20 cellular contexts compared by ENCODE assay signal in the genomic region with DNA sequence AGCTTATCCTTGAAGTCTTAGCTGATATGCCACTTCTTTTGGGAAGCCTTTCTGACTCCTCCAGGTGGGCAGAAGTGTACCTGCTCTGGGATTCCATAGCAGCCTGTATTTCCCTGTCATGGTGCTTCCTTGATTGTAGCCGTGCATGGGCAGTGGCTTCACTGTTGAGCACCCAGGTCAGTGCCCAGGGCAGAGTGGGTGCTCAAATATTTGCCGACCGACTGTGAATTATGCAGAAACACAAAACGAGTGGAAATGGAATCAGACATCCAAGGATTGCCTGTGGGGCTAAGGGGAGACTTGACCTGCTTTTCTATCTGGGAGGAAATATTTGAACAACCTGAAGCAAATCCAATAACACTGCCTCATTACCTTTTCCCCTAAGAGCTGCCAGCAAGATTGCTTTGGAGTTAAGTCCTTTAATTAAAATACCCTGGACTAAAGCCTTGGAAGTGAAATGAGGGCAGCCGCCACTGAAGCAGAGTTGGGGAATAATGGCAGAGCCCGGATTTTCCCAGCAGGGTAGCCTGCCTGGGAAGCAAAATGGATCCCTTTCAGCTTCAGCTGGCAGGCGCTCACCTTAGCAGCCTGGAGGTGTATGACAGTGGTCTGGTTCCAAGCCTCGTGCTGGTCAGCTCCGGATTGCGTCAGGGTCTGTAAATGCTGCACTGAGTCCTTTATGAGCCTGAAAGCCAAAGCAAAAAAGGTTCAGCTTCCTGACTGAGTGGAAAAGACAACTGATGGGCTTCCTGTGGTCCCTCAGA. TPM values are rescaled to one million over a fixed set of nuclear protein-coding genes. Genes with fewer than 3 reads are reported as not detected.
DNase-seq lines count a peak whose midpoint lies in the region; ATAC-seq and TF ChIP-seq lines count a peak whose summit lies in the region.
"Had no signal": no experiment of that assay in that cellular context is flagged by ENCODE, and none has a peak within 500 bp of the region (broad histone marks: within the 10 kb centered on the region; RNA-seq: fewer than 3 reads in every experiment).

No MANE protein-coding gene starts in this region.

- H3K4me1 Mint-ChIP-seq in nephron, result peaks cover 17% of the 10 kb centered on the region
- H3K4me1 Mint-ChIP-seq: activated naive CD4-positive, alpha-beta T cell treated with anti-CD3 and anti-CD28 coated beads, Interleukin-2, amount 10 ng/mL, durations not matched to agents 7 days and 5 days; CD8-positive, alpha-beta memory T cell; T-cell had no signal

- H3K9me3 ChIP-seq in hepatocyte (ENCODE audit: low read depth), result no peaks in the 10 kb centered on the region
- H3K9me3 ChIP-seq: heart left ventricle had no signal

- peaks cover 55% of the 10 kb centered on the region for H3K4me1 ChIP-seq in hepatocyte (ENCODE audit: insufficient read depth)

- no peak overlapping the region for H3K4me2 ChIP-seq in hepatocyte
- H3K4me2 ChIP-seq: smooth muscle cell had no signal

- H3K27me3 ChIP-seq in hepatocyte, result no peaks in the 10 kb centered on the region
- H3K27me3 ChIP-seq: heart left ventricle had no signal

- H3K4me3 ChIP-seq in hepatocyte, result no peak overlapping the region
- H3K4me3 ChIP-seq: heart left ventricle, smooth muscle cell had no signal

- WGBS in hepatocyte (ENCODE audit: low lambda C conversion rate, missing lambda C conversion rate), result 55% methylated on average over 10 of the region's 10 CpGs

- no peaks in the 10 kb centered on the region for H3K79me2 ChIP-seq in hepatocyte

- TF ChIP-seq CTCF in hepatocyte (IDR thresholded peaks at IDR 0.05; ENCODE audit: poor library complexity), result no peak
- TF ChIP-seq CTCF in nephron (IDR thresholded peaks at IDR 0.05; ENCODE audit: unreplicated experiment in 3 of 3), result no peak

- H3K36me3 ChIP-seq in hepatocyte (replicated peaks; ENCODE audit: insufficient read depth, low read depth), result no peaks in the 10 kb centered on the region

- DNase-seq in C1 segment of cervical spinal cord (lab: John Stamatoyannopoulos, UW), result peak in 9 of 14 donors; percentile 26 to 96 (median 59)
- DNase-seq in SK-MEL-5 (ENCODE audit: low read depth, low spot score), result peak; percentile 64
- peak; percentile 67 for DNase-seq in hepatocyte (ENCODE audit: low spot score)
- no peak for DNase-seq in NCI-H748 treated with DMSO at 0.1 percent for 48 hours (lab: John Stamatoyannopoulos, UW)
- DNase-seq in activated naive CD4-positive, alpha-beta T cell treated with anti-CD3 and anti-CD28 coated beads, Interleukin-2, amount 50 U/mL, for 16 hours, result no peak
- DNase-seq: activated CD8-positive, alpha-beta memory T cell treated with anti-CD3 and anti-CD28 coated beads, Interleukin-2, amount 50 U/mL, for 4 hours; activated naive CD4-positive, alpha-beta T cell treated with anti-CD3 and anti-CD28 coated beads, Interleukin-2, amount 10 ng/mL, durations not matched to agents 7 days and 5 days; CD8-positive, alpha-beta memory T cell; heart left ventricle; IMR-90; NCI-H1092; NCI-H2227 treated with DMSO at 0.1 percent for 48 hours; T-cell had no signal

- no peaks in the 10 kb centered on the region for H3K9me2 ChIP-seq in hepatocyte (replicated peaks; ENCODE audit: insufficient read depth)

- ATAC-seq in GM21529 (IDR thresholded peaks at IDR 0.05; ENCODE audit: unreplicated experiment) (no peak), GM19395 (IDR thresholded peaks at IDR 0.05; ENCODE audit: unreplicated experiment) (no peak)
- ATAC-seq: activated CD4-positive, CD25-positive, alpha-beta regulatory T cell treated with anti-CD3 and anti-CD28 coated beads, Interleukin-2, amount 50 U/mL, for 24 hours; T-cell had no signal

- H4K20me1 ChIP-seq in hepatocyte (ENCODE audit: insufficient read depth, poor library complexity, severe bottlenecking), result no peaks in the 10 kb centered on the region

- no peak overlapping the region for H3K4me3 Mint-ChIP-seq in nephron
- H3K4me3 Mint-ChIP-seq: activated naive CD4-positive, alpha-beta T cell treated with anti-CD3 and anti-CD28 coated beads, Interleukin-2, amount 10 ng/mL, durations not matched to agents 7 days and 5 days; CD8-positive, alpha-beta memory T cell; stimulated activated naive CD8-positive, alpha-beta T cell treated with anti-CD3 and anti-CD28 coated beads, Interleukin-15, Interleukin-2, amounts not matched to agents 100 ng/mL and 50 ng/mL, for 24 hours; T-cell had no signal

- H3K27me3 Mint-ChIP-seq in nephron (ENCODE audit: low read depth), result peaks cover 2% of the 10 kb centered on the region
- H3K27me3 Mint-ChIP-seq: stimulated activated naive CD8-positive, alpha-beta T cell treated with anti-CD3 and anti-CD28 coated beads, Interleukin-15, Interleukin-2, amounts not matched to agents 100 ng/mL and 50 ng/mL, for 24 hours; T-cell had no signal

- no peak overlapping the region for H2AFZ ChIP-seq in hepatocyte

- peaks cover 22% of the 10 kb centered on the region for H3K36me3 Mint-ChIP-seq in nephron (ENCODE audit: low read depth)
- H3K36me3 Mint-ChIP-seq: activated naive CD4-positive, alpha-beta T cell treated with anti-CD3 and anti-CD28 coated beads, Interleukin-2, amount 10 ng/mL, durations not matched to agents 7 days and 5 days; T-cell had no signal

- peak overlapping the region; percentile 71 for H3K27ac ChIP-seq in hepatocyte
- H3K27ac ChIP-seq: heart left ventricle had no signal

- H3K9me3 Mint-ChIP-seq in nephron, result no peaks in the 10 kb centered on the region
- H3K9me3 Mint-ChIP-seq: activated naive CD4-positive, alpha-beta T cell treated with anti-CD3 and anti-CD28 coated beads, Interleukin-2, amount 10 ng/mL, durations not matched to agents 7 days and 5 days; CD8-positive, alpha-beta memory T cell; stimulated activated naive CD8-positive, alpha-beta T cell treated with anti-CD3 and anti-CD28 coated beads, Interleukin-15, Interleukin-2, amounts not matched to agents 100 ng/mL and 50 ng/mL, for 24 hours; T-cell had no signal

- in situ Hi-C loops in SK-MEL-5 (cut with HindIII; ENCODE audit: low pct_unique_long_range_greater_than_20kb, low sequenced_read_pairs), result no loop called here

- peak overlapping the region; percentile 25 to 89 (median 82) for H3K27ac Mint-ChIP-seq in nephron
- H3K27ac Mint-ChIP-seq: activated naive CD4-positive, alpha-beta T cell treated with anti-CD3 and anti-CD28 coated beads, Interleukin-2, amount 10 ng/mL, durations not matched to agents 7 days and 5 days; stimulated activated naive CD8-positive, alpha-beta T cell treated with anti-CD3 and anti-CD28 coated beads, Interleukin-15, Interleukin-2, amounts not matched to agents 100 ng/mL and 50 ng/mL, for 24 hours; T-cell had no signal

RNA-seq across cellular contexts. Expression of a gene that starts 14.9 kb away (rescaled TPM):
- total RNA-seq in SK-MEL-5 (2014; rRNA removed; shearing (Covaris generic)), result 3.0 and 5.6 TPM in 2 replicates
- 4.7 and 8.6 TPM in 2 replicates for polyA plus RNA-seq in SK-MEL-5 (2015; cell fraction: cytosol; rRNA removed)
- 2.1 and 3.1 TPM in 2 replicates for polyA plus RNA-seq in SK-MEL-5 (2015; cell fraction: nucleus; rRNA removed)
- total RNA-seq in hepatocyte, result 20.1 and 26.2 TPM in 2 replicates
- polyA plus RNA-seq in hepatocyte, result 30.6 and 31.3 TPM in 2 replicates
- total RNA-seq: CD8-positive, alpha-beta memory T cell had no signal
- polyA plus RNA-seq: CD8-positive, alpha-beta memory T cell had no signal

RNA-seq across cellular contexts. Expression of a gene that starts 30.2 kb away (rescaled TPM):
- total RNA-seq in SK-MEL-5 (2014; rRNA removed; shearing (Covaris generic)), result 9.0 and 9.2 TPM in 2 replicates
- 11.5 and 14.9 TPM in 2 replicates for polyA plus RNA-seq in SK-MEL-5 (2015; cell fraction: cytosol; rRNA removed)
- 19.9 and 26.9 TPM in 2 replicates for polyA plus RNA-seq in SK-MEL-5 (2015; cell fraction: nucleus; rRNA removed)
- total RNA-seq in hepatocyte, result 18.9 and 19.8 TPM in 2 replicates
- 13.8 and 14.3 TPM in 2 replicates for polyA plus RNA-seq in hepatocyte

RNA-seq across cellular contexts. Expression of a gene that starts 55.1 kb away (rescaled TPM):
- total RNA-seq in SK-MEL-5 (2014; rRNA removed; shearing (Covaris generic)), result not detected in 2 replicates
- not detected in 2 replicates for polyA plus RNA-seq in SK-MEL-5 (2015; cell fraction: cytosol; rRNA removed)
- not detected in 2 replicates for polyA plus RNA-seq in SK-MEL-5 (2015; cell fraction: nucleus; rRNA removed)
- total RNA-seq in hepatocyte, result 0.24 and 0.93 TPM in 2 replicates
- polyA plus RNA-seq in hepatocyte, result 0.40 and 0.58 TPM in 2 replicates
- total RNA-seq: bronchial epithelial cell; CD8-positive, alpha-beta memory T cell; IMR-90; smooth muscle cell had no signal
- polyA plus RNA-seq: CD8-positive, alpha-beta memory T cell; IMR-90; smooth muscle cell had no signal

Comparison
In these comparisons a context has a peak if more than half of its experiments do, and no peak if none do; other contexts are left out.
1. DNase-seq: peak in C1 segment of cervical spinal cord (9 of 14), SK-MEL-5 (single experiment) and hepatocyte (single experiment); none in NCI-H748 treated with DMSO at 0.1 percent for 48 hours (single experiment) and activated naive CD4-positive, alpha-beta T cell treated with anti-CD3 and anti-CD28 coated beads, Interleukin-2, amount 50 U/mL, for 16 hours (single experiment).